1 cellular context compared by ENCODE assay signal in genomic region chr11:64261556-64262080, GRCh38.
TF ChIP-seq lines count a peak whose summit lies in the region.

No MANE protein-coding gene starts in this region.

TF ChIP-seq in IMR-90, 13 proteins besides CTCF, POLR2A, EP300 and RAD21:
- no peak for TF ChIP-seq USF2 (IDR thresholded peaks at IDR 0.05; ENCODE audit: low read depth, low read length)
- no peak for TF ChIP-seq CEBPB (IDR thresholded peaks at IDR 0.05; ENCODE audit: low read depth, low read length)
- TF ChIP-seq ELK1 (IDR thresholded peaks at IDR 0.05; ENCODE audit: borderline replicate concordance, low read depth, low read length) = no peak
- no peak for TF ChIP-seq CHD1 (IDR thresholded peaks at IDR 0.05; ENCODE audit: low read depth, low read length)
- no peak for TF ChIP-seq NFE2L2 (IDR thresholded peaks at IDR 0.05; ENCODE audit: low read depth, low read length)
- TF ChIP-seq MXI1 (IDR thresholded peaks at IDR 0.05; ENCODE audit: borderline replicate concordance, low read depth, low read length) = no peak
TF ChIP-seq in IMR-90: peak in this region for 0.
